32 cellular contexts compared by ENCODE assay signal in the genomic region with DNA sequence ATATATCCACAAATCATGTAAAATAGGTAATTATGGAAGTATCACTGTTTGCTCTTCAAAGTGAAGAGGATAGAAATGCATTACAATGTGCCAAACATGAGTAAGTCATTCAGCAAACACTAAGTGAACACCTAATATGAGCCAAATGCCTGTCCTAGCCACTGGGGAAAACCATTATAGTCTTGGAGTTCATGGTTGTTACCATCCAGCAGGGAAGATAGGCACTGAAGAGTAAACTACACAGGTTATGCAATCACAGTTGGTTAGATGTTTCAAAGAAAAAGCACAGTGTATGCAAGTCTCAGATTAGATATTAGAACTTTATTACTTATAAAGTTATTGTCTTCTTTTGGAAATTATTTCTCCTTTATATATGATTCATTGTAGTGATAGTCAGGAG. TPM values are rescaled to one million over a fixed set of nuclear protein-coding genes. Genes with fewer than 3 reads are reported as not detected.
A peak's percentile ranks its signal among the peaks of the same experiment; 100 is the strongest.
DNase-seq lines count a peak whose midpoint lies in the region; ATAC-seq, FAIRE-seq and TF ChIP-seq lines count a peak whose summit lies in the region.
"Had no signal": no experiment of that assay in that cellular context is flagged by ENCODE, and none has a peak within 500 bp of the region (broad histone marks: within the 10 kb centered on the region; RNA-seq: fewer than 3 reads in every experiment).

No MANE protein-coding gene starts in this region.

- H3K79me2 ChIP-seq in HepG2 (ENCODE audit: insufficient read depth, low read length), result no peaks in the 10 kb centered on the region
- no peaks in the 10 kb centered on the region for H3K79me2 ChIP-seq in SK-N-SH (ENCODE audit: insufficient read depth)
- H3K79me2 ChIP-seq: parathyroid adenoma had no signal

- CTCF ChIA-PET in HepG2 (lab: Yijun Ruan, JAX; ENCODE audit: low intra/inter-chr PET ratio, low total read pairs), result no interaction called here
- CTCF ChIA-PET in SK-N-SH (lab: Yijun Ruan, JAX), result interaction anchor here (1.2 kb wide), 1 partner anchor 372 kb away, joined by 3 read pairs; no protein-coding TSS in a partner anchor

- ATAC-seq in HepG2 (no peak), GM18498 (IDR thresholded peaks at IDR 0.05; ENCODE audit: unreplicated experiment) (no peak), GM19455 (IDR thresholded peaks at IDR 0.05; ENCODE audit: unreplicated experiment) (no peak)
- ATAC-seq: activated T-helper 17 cell treated with anti-CD3 and anti-CD28 coated beads, Interleukin-2, amount 50 U/mL, for 72 hours; left lobe of liver had no signal

- no peak for FAIRE-seq in HepG2 (lab: Jason Lieb, UNC)

- no peaks in the 10 kb centered on the region for H3K9me3 ChIP-seq in HepG2 (ENCODE audit: low read length)
- H3K9me3 ChIP-seq in SK-N-SH, result no peaks in the 10 kb centered on the region
- H3K9me3 ChIP-seq: Caco-2, upper lobe of left lung had no signal

- H3K4me3 ChIP-seq in epithelial cell of esophagus (ENCODE audit: low read length), result no peak overlapping the region
- H3K4me3 ChIP-seq in HepG2 (replicated peaks in 1 of 3; ENCODE audit: insufficient read depth in 1 of 3, low read depth in 2 of 3, low read length in 3 of 3), result no peak overlapping the region
- H3K4me3 ChIP-seq in SK-N-SH (ENCODE audit: low read depth in 2 of 2, low read length in 1 of 2), result no peak overlapping the region
- H3K4me3 ChIP-seq: upper lobe of left lung had no signal

- peak; percentile 30 for DNase-seq in M059J (ENCODE audit: low read depth)
- DNase-seq in RPMI7951 (ENCODE audit: low read depth), result peak; percentile 27
- DNase-seq in epithelial cell of esophagus (ENCODE audit: low read depth), result peak; percentile 74
- DNase-seq in HepG2 (ENCODE audit: low spot score), result no peak
- DNase-seq in SK-N-SH, result no peak
- DNase-seq: activated CD4-positive, alpha-beta memory T cell treated with anti-CD3 and anti-CD28 coated beads, Interleukin-2, amount 10 ng/mL, durations not matched to agents 7 days and 5 days; activated CD4-positive, CD25-positive, alpha-beta regulatory T cell treated with anti-CD3 and anti-CD28 coated beads, Interleukin-2, amount 50 U/mL, for 72 hours; activated CD8-positive, alpha-beta memory T cell treated with anti-CD3 and anti-CD28 coated beads, Interleukin-2, amount 50 U/mL, for 48 hours; anterior cingulate cortex; Caco-2; GDM1; hypothalamus; immature natural killer cell; Karpas-422; NCI-H146; NCI-H2107; NCI-H446; NCI-H748 treated with DMSO at 0.1 percent for 48 hours; retina; T-helper 2 cell; upper lobe of left lung had no signal

- BruUV-seq in HepG2 (replicated peaks; lab: Mats Ljungman, UMichigan), result no TSS peak

- TF ChIP-seq CTCF in epithelial cell of esophagus (IDR thresholded peaks at IDR 0.05; ENCODE audit: insufficient read depth, low read depth, low read length, missing control alignments) (no peak), HepG2 (CRISPR knock-in tag; IDR thresholded peaks at IDR 0.05) (no peak), SK-N-SH (IDR thresholded peaks at IDR 0.05) (no peak)

- H4K20me1 ChIP-seq in HepG2 (ENCODE audit: insufficient read depth, low read length) (no peaks in the 10 kb centered on the region), SK-N-SH (ENCODE audit: insufficient read depth) (no peaks in the 10 kb centered on the region)

- no peaks in the 10 kb centered on the region for H3K9me2 ChIP-seq in SK-N-SH

- H3K27me3 ChIP-seq in HepG2 (ENCODE audit: control insufficient read depth in 1 of 2, insufficient read depth in 2 of 2, low read length in 2 of 2), result no peaks in the 10 kb centered on the region
- peaks cover 11% of the 10 kb centered on the region; the same call in 1 of the 2 replicates for H3K27me3 ChIP-seq in SK-N-SH (ENCODE audit: insufficient read depth)
- H3K27me3 ChIP-seq: upper lobe of left lung had no signal

- no peaks in the 10 kb centered on the region for H3K36me3 ChIP-seq in HepG2 (replicated peaks in 1 of 2; ENCODE audit: control insufficient read depth in 1 of 2, insufficient read depth in 2 of 2, low read length in 2 of 2)
- H3K36me3 ChIP-seq in SK-N-SH (replicated peaks in 1 of 2; ENCODE audit: control insufficient read depth in 1 of 2, insufficient read depth in 2 of 2, low read length in 1 of 2), result no peaks in the 10 kb centered on the region
- H3K36me3 ChIP-seq: upper lobe of left lung had no signal

- POLR2A ChIA-PET in HepG2 (lab: Yijun Ruan, JAX), result no interaction called here
- POLR2A ChIA-PET in SK-N-SH (lab: Yijun Ruan, JAX), result no interaction called here

- TF ChIP-seq POLR2A in HepG2 (IDR thresholded peaks at IDR 0.05; ENCODE audit: insufficient read depth in 1 of 2, low read depth in 2 of 2, low read length in 2 of 2), result no peak

- H3F3A ChIP-seq in SK-N-SH (replicated peaks; ENCODE audit: insufficient read depth), result no peaks in the 10 kb centered on the region

- intact Hi-C loops in HepG2 (cut with micrococcal nuclease; ENCODE audit: unreplicated experiment), result no loop called here

- H2AFZ ChIP-seq in HepG2 (ENCODE audit: low read length) (no peak overlapping the region), SK-N-SH (ENCODE audit: low read depth) (no peak overlapping the region)
- H2AFZ ChIP-seq: parathyroid adenoma had no signal

- no peak overlapping the region for H3K9ac ChIP-seq in HepG2 (ENCODE audit: insufficient read depth, low read depth, low read length)
- H3K9ac ChIP-seq in SK-N-SH, result no peak overlapping the region
- H3K9ac ChIP-seq: parathyroid adenoma had no signal

- H3K4me2 ChIP-seq in HepG2 (ENCODE audit: low read depth, low read length) (no peak overlapping the region), SK-N-SH (no peak overlapping the region)

- in situ Hi-C loops in HepG2 (cut with HindIII; ENCODE audit: extremely low pct_ligation_motif_present, low pct_unique_long_range_greater_than_20kb), result no loop called here

- TF ChIP-seq RAD21 in HepG2 (CRISPR knock-in tag; IDR thresholded peaks at IDR 0.05), result no peak
- no peak for TF ChIP-seq RAD21 in SK-N-SH (IDR thresholded peaks at IDR 0.05; ENCODE audit: low read length)

- no peak overlapping the region for H3K27ac ChIP-seq in HepG2 (ENCODE audit: extremely low read length, insufficient read depth, low read length)
- H3K27ac ChIP-seq in SK-N-SH (ENCODE audit: low read depth in 2 of 2, low read length in 1 of 2), result no peak overlapping the region
- H3K27ac ChIP-seq: C4-2B, parathyroid adenoma, RWPE1, upper lobe of left lung had no signal

- H3K4me1 ChIP-seq in HepG2 (ENCODE audit: insufficient read depth, low read length) (no peaks in the 10 kb centered on the region), SK-N-SH (ENCODE audit: control insufficient read depth in 1 of 2, insufficient read depth in 2 of 2, low read depth in 1 of 2, low read length in 1 of 2) (no peaks in the 10 kb centered on the region; a peak in 3 of 4 replicates)

- TF ChIP-seq EP300 in HepG2 (IDR thresholded peaks at IDR 0.05; ENCODE audit: low read depth in 2 of 2, low read length in 2 of 2), result no peak
- no peak for TF ChIP-seq EP300 in HepG2 (CRISPR knock-in tag; IDR thresholded peaks at IDR 0.05; ENCODE audit: borderline replicate concordance)
- TF ChIP-seq EP300 in SK-N-SH (IDR thresholded peaks at IDR 0.05; ENCODE audit: borderline replicate concordance in 1 of 2, low read depth in 1 of 2, low read length in 1 of 2), result no peak

RNA-seq across cellular contexts. Expression of a gene that starts 3.9 kb away (rescaled TPM):
- total RNA-seq in M059J (2014; rRNA removed; shearing (Covaris generic)), result 24.2 and 26.6 TPM in 2 replicates
- total RNA-seq in RPMI7951 (2014; rRNA removed; shearing (Covaris generic)), result 20.3 and 20.5 TPM in 2 replicates
- total RNA-seq in HepG2 (2016; rRNA removed; fragmentation: Illumina TruSeq; extraction: Trizol), result 0.10 and 0.11 TPM in 2 replicates
- total RNA-seq in HepG2 (2016; cell fraction: cytosol; rRNA removed; fragmentation: Illumina TruSeq; extraction: Trizol; ENCODE audit: low read depth), result not detected in 2 replicates
- 0.24 TPM in 1 of 2 replicates, not detected in the other for total RNA-seq in HepG2 (2016; cell fraction: insoluble cytoplasmic fraction; rRNA removed; fragmentation: Illumina TruSeq; extraction: Trizol)
- total RNA-seq in HepG2 (2016; cell fraction: membrane; rRNA removed; fragmentation: Illumina TruSeq; extraction: Trizol), result not detected in 2 replicates
- total RNA-seq in HepG2 (2016; cell fraction: nucleus; rRNA removed; fragmentation: Illumina TruSeq; extraction: Trizol), result not detected in 2 replicates
- polyA plus RNA-seq in HepG2 (2011; rRNA removed) (0.04 and 0.07 TPM in 2 replicates), SK-N-SH (2012; rRNA removed) (5.9 and 9.8 TPM in 2 replicates)
- polyA plus RNA-seq in HepG2 (2011; cell fraction: cytosol; rRNA removed), result 0.04 and 0.08 TPM in 2 replicates
- 0.09 TPM in 1 of 2 replicates, not detected in the other for polyA plus RNA-seq in HepG2 (2011; cell fraction: nucleus; rRNA removed)
- polyA plus RNA-seq in HepG2 (2012), result not detected in 2 replicates
- not detected in 2 replicates for polyA plus RNA-seq in HepG2 (2016; cell fraction: cytosol; fragmentation: Illumina TruSeq; extraction: Trizol; ENCODE audit: low read depth)
- polyA plus RNA-seq in HepG2 (2016; cell fraction: insoluble cytoplasmic fraction; fragmentation: Illumina TruSeq; extraction: Trizol; ENCODE audit: low read depth), result 0.13 TPM in 1 of 2 replicates, not detected in the other
- not detected in 2 replicates for polyA plus RNA-seq in HepG2 (2016; cell fraction: membrane; fragmentation: Illumina TruSeq; extraction: Trizol; ENCODE audit: low read depth)
- polyA plus RNA-seq in HepG2 (2016; cell fraction: nucleus; fragmentation: Illumina TruSeq; extraction: Trizol; ENCODE audit: insufficient read depth, low read depth), result not detected in 2 replicates
- polyA minus RNA-seq in HepG2 (2011; rRNA and poly(A)+ RNA removed; ENCODE audit: low replicate concordance), result 0.49 TPM in 1 of 2 replicates, not detected in the other
- not detected in 2 replicates for polyA minus RNA-seq in HepG2 (2011; cell fraction: cytosol; rRNA and poly(A)+ RNA removed)
- polyA minus RNA-seq in HepG2 (2011; cell fraction: nucleus; rRNA and poly(A)+ RNA removed), result not detected in 2 replicates
- polyA plus RNA-seq in SK-N-SH (2012; cell fraction: cytosol; rRNA removed), result 9.3 and 11.5 TPM in 2 replicates
- 4.3 and 8.1 TPM in 2 replicates for polyA plus RNA-seq in SK-N-SH (2012; cell fraction: nucleus; rRNA removed)
- total RNA-seq: activated CD4-positive, alpha-beta memory T cell treated with anti-CD3 and anti-CD28 coated beads, Interleukin-2, amount 10 ng/mL, durations not matched to agents 7 days and 5 days; activated T-helper 17 cell treated with anti-CD3 and anti-CD28 coated beads, Interleukin-2, amount 50 U/mL, for 72 hours; Caco-2; cardiac septum; left lobe of liver; neural crest cell; skeletal muscle tissue had no signal
- polyA plus RNA-seq: immature natural killer cell had no signal

RNA-seq across cellular contexts. Expression of a gene that starts 24.1 kb away (rescaled TPM):
- not detected in 2 replicates for total RNA-seq in M059J (2014; rRNA removed; shearing (Covaris generic))
- 0.10 and 0.60 TPM in 2 replicates for total RNA-seq in RPMI7951 (2014; rRNA removed; shearing (Covaris generic))
- not detected in 2 replicates for total RNA-seq in HepG2 (2016; rRNA removed; fragmentation: Illumina TruSeq; extraction: Trizol)
- not detected in 2 replicates for total RNA-seq in HepG2 (2016; cell fraction: cytosol; rRNA removed; fragmentation: Illumina TruSeq; extraction: Trizol; ENCODE audit: low read depth)
- total RNA-seq in HepG2 (2016; cell fraction: insoluble cytoplasmic fraction; rRNA removed; fragmentation: Illumina TruSeq; extraction: Trizol), result not detected in 2 replicates
- total RNA-seq in HepG2 (2016; cell fraction: membrane; rRNA removed; fragmentation: Illumina TruSeq; extraction: Trizol), result 0.28 TPM in 1 of 2 replicates, not detected in the other
- total RNA-seq in HepG2 (2016; cell fraction: nucleus; rRNA removed; fragmentation: Illumina TruSeq; extraction: Trizol), result not detected in 2 replicates
- not detected in 2 replicates for polyA plus RNA-seq in HepG2 (2011; rRNA removed)
- 0.03 TPM in 1 of 2 replicates, not detected in the other for polyA plus RNA-seq in HepG2 (2011; cell fraction: cytosol; rRNA removed)
- not detected in 2 replicates for polyA plus RNA-seq in HepG2 (2011; cell fraction: nucleus; rRNA removed)
- polyA plus RNA-seq in HepG2 (2012), result not detected in 2 replicates
- polyA plus RNA-seq in HepG2 (2016; cell fraction: cytosol; fragmentation: Illumina TruSeq; extraction: Trizol; ENCODE audit: low read depth), result not detected in 2 replicates
- polyA plus RNA-seq in HepG2 (2016; cell fraction: insoluble cytoplasmic fraction; fragmentation: Illumina TruSeq; extraction: Trizol; ENCODE audit: low read depth), result not detected in 2 replicates
- not detected in 2 replicates for polyA plus RNA-seq in HepG2 (2016; cell fraction: membrane; fragmentation: Illumina TruSeq; extraction: Trizol; ENCODE audit: low read depth)
- polyA plus RNA-seq in HepG2 (2016; cell fraction: nucleus; fragmentation: Illumina TruSeq; extraction: Trizol; ENCODE audit: insufficient read depth, low read depth), result not detected in 2 replicates
- not detected in 2 replicates for polyA minus RNA-seq in HepG2 (2011; rRNA and poly(A)+ RNA removed; ENCODE audit: low replicate concordance)
- not detected in 2 replicates for polyA minus RNA-seq in HepG2 (2011; cell fraction: cytosol; rRNA and poly(A)+ RNA removed)
- not detected in 2 replicates for polyA minus RNA-seq in HepG2 (2011; cell fraction: nucleus; rRNA and poly(A)+ RNA removed)
- polyA plus RNA-seq in SK-N-SH (2012; rRNA removed), result 0.10 and 0.15 TPM in 2 replicates
- 0.18 and 0.20 TPM in 2 replicates for polyA plus RNA-seq in SK-N-SH (2012; cell fraction: cytosol; rRNA removed)
- polyA plus RNA-seq in SK-N-SH (2012; cell fraction: nucleus; rRNA removed), result 0.14 and 0.26 TPM in 2 replicates
- total RNA-seq: activated CD4-positive, alpha-beta memory T cell treated with anti-CD3 and anti-CD28 coated beads, Interleukin-2, amount 10 ng/mL, durations not matched to agents 7 days and 5 days; activated T-helper 17 cell treated with anti-CD3 and anti-CD28 coated beads, Interleukin-2, amount 50 U/mL, for 72 hours; Caco-2; cardiac septum; left lobe of liver; neural crest cell; subcutaneous adipose tissue had no signal
- polyA plus RNA-seq: immature natural killer cell had no signal

Comparison
In these comparisons a context has a peak if more than half of its experiments do, and no peak if none do; other contexts are left out.
1. DNase-seq: peak in M059J (single experiment), RPMI7951 (single experiment) and epithelial cell of esophagus (single experiment); none in HepG2 (single experiment) and SK-N-SH (single experiment).
2. RNA of a gene that starts 3.9 kb away (total RNA-seq): 24.2 to 26.6 TPM in M059J and 20.3 to 20.5 TPM in RPMI7951; 0.10 to 0.24 TPM in HepG2; every median in the first group is over 10 times any median in the second.